In the genomic region with DNA sequence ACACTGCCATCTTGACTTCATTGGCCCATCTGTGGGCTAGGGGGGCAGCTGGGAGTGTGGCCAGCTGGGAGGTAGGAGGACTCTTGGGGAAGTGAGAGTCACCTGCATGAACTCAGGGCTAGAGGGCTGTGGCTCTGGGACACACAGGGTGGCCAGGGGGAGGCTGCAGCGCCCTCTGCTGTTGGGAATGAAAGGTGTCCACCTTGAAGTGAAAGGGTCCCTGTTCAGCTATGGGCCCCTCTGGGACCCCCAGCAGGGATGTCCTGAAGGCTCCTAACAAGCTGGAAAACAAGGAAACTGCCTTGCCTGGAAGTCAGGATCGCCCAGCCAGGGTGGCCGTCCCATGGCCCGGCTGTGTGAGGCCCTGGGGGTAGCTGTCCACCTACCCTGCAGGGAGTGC, we compare ENCODE assay signal across 7 cellular contexts.
A peak's percentile ranks its signal among the peaks of the same experiment; 100 is the strongest.
DNase-seq lines count a peak whose midpoint lies in the region; ATAC-seq and TF ChIP-seq lines count a peak whose summit lies in the region.
"Not testable (repeated sequence)": the region's sequence is repeated elsewhere in the genome, so short reads cannot be mapped to it uniquely, and the experiment has no call there.

No MANE protein-coding gene starts in this region.

- H4K5ac ChIP-seq in H9 (ENCODE audit: insufficient read length, low read depth, low read length), result not testable (repeated sequence)

- not testable (repeated sequence) for H4K8ac ChIP-seq in H9 (replicated peaks; ENCODE audit: insufficient read length, low read depth, low read length)

- H3K14ac ChIP-seq in H9 (ENCODE audit: insufficient read depth, low read length), result not testable (repeated sequence)

- H3K9me3 ChIP-seq in H9 (ENCODE audit: control insufficient read depth, low read depth, low read length); WERI-Rb-1 (ENCODE audit: severe bottlenecking); mucosa of descending colon: not testable (repeated sequence)

- not testable (repeated sequence) for ATAC-seq in mucosa of descending colon

- not testable (repeated sequence) for H3K4ac ChIP-seq in H9 (ENCODE audit: low read depth, low read length)

- not testable (repeated sequence) for H3K4me2 ChIP-seq in H9 (ENCODE audit: insufficient read depth, insufficient read length, low read length)

- H2BK5ac ChIP-seq in H9 (ENCODE audit: insufficient read length, low read length), result not testable (repeated sequence)

- not testable (repeated sequence) for H3K4me1 Mint-ChIP-seq in H9; activated naive CD4-positive, alpha-beta T cell treated with anti-CD3 and anti-CD28 coated beads, Interleukin-2, amount 10 ng/mL, durations not matched to agents 7 days and 5 days

- not testable (repeated sequence) for H3K9me3 Mint-ChIP-seq in H9; activated naive CD4-positive, alpha-beta T cell treated with anti-CD3 and anti-CD28 coated beads, Interleukin-2, amount 10 ng/mL, durations not matched to agents 7 days and 5 days

- not testable (repeated sequence) for H3K27me3 Mint-ChIP-seq in H9 (ENCODE audit: low read depth); activated naive CD4-positive, alpha-beta T cell treated with anti-CD3 and anti-CD28 coated beads, Interleukin-2, amount 10 ng/mL, durations not matched to agents 7 days and 5 days

- intact Hi-C loops in mucosa of descending colon (cut with DNase I, micrococcal nuclease), result not testable (repeated sequence)

- not testable (repeated sequence) for H3K9ac ChIP-seq in H9 (ENCODE audit: extremely low read depth, insufficient read length, low read length)

- H3K56ac ChIP-seq in H9 (ENCODE audit: insufficient read length, low read depth, low read length), result not testable (repeated sequence)

- not testable (repeated sequence) for H2BK120ac ChIP-seq in H9 (ENCODE audit: low read depth, low read length, poor library complexity, severe bottlenecking)

- H2AFZ ChIP-seq in H9 (ENCODE audit: low read length), result not testable (repeated sequence)

- not testable (repeated sequence) for H3K27me3 ChIP-seq in H9 (ENCODE audit: insufficient read depth, low read length); WERI-Rb-1 (ENCODE audit: insufficient read depth, low read depth, severe bottlenecking)

- not testable (repeated sequence) for H3K4me1 ChIP-seq in H9 (ENCODE audit: insufficient read depth, low read length); mucosa of descending colon (ENCODE audit: low read depth)

- CTCF ChIA-PET in activated naive CD4-positive, alpha-beta T cell treated with anti-CD3 and anti-CD28 coated beads, Interleukin-2, amount 10 ng/mL, durations not matched to agents 7 days and 5 days (lab: Charles Lee), result not testable (repeated sequence)

- TF ChIP-seq CTCF in GM12872 (IDR thresholded peaks at IDR 0.05; ENCODE audit: insufficient read depth, low read depth, low read length), result peak; percentile 29; the same call in 1 of the 3 replicates
- peak; percentile 36; the same call in 2 of the 3 replicates for TF ChIP-seq CTCF in H9 (conservative IDR thresholded peaks at IDR 0.05)
- TF ChIP-seq CTCF in WERI-Rb-1 (IDR thresholded peaks at IDR 0.05; ENCODE audit: low read depth, low read length), result 0 out of 2 replicates have a peak, but pooled peaks have one; percentile 8
- TF ChIP-seq CTCF in mucosa of descending colon (IDR thresholded peaks at IDR 0.05), result not testable (repeated sequence)

- H3K23me2 ChIP-seq in H9 (ENCODE audit: insufficient read length, low read depth, low read length, poor library complexity, severe bottlenecking), result not testable (repeated sequence)

- not testable (repeated sequence) for H2AK5ac ChIP-seq in H9 (ENCODE audit: insufficient read length, low read length)

- H3K23ac ChIP-seq in H9 (ENCODE audit: insufficient read length, low read depth, low read length), result not testable (repeated sequence)

- not testable (repeated sequence) for H2BK15ac ChIP-seq in H9 (ENCODE audit: low read depth, low read length)

- not testable (repeated sequence) for H3K4me3 ChIP-seq in WERI-Rb-1 (ENCODE audit: low read depth, low read length); mucosa of descending colon

- peak; percentile 1 for DNase-seq in CD1c-positive myeloid dendritic cell (ENCODE audit: extremely low spot score)
- not testable (repeated sequence) for DNase-seq in H9, WERI-Rb-1
- peak; percentile 1 to 5 for DNase-seq in activated CD4-positive, alpha-beta T cell treated with anti-CD3 and anti-CD28 coated beads, Interleukin-2, amount 50 U/mL, for 48 hours
- peak; percentile 34 for DNase-seq in activated naive CD4-positive, alpha-beta T cell treated with anti-CD3 and anti-CD28 coated beads, Interleukin-2, amount 10 ng/mL, durations not matched to agents 7 days and 5 days
- peak in 2 of 3 donors; percentile 21 to 24 for DNase-seq in mucosa of descending colon

- not testable (repeated sequence) for H3K27ac ChIP-seq in H9 (ENCODE audit: insufficient read length, low read depth, low read length); WERI-Rb-1

- not testable (repeated sequence) for H3K79me1 ChIP-seq in H9 (ENCODE audit: insufficient read depth, low read depth, low read length, poor library complexity, severe bottlenecking)

- not testable (repeated sequence) for H3K79me2 ChIP-seq in H9 (ENCODE audit: insufficient read depth, low read length)

- not testable (repeated sequence) for H3K27ac Mint-ChIP-seq in H9; activated naive CD4-positive, alpha-beta T cell treated with anti-CD3 and anti-CD28 coated beads, Interleukin-2, amount 10 ng/mL, durations not matched to agents 7 days and 5 days

- H2BK12ac ChIP-seq in H9 (ENCODE audit: insufficient read length, low read depth, low read length), result not testable (repeated sequence)

- no CpG with 5 or more reads among the region's 4 CpGs for WGBS in H9 (ENCODE audit: extremely low coverage, insufficient read length, low lambda C conversion rate)

- not testable (repeated sequence) for H3K36me3 Mint-ChIP-seq in H9 (ENCODE audit: insufficient read depth in 1 of 3, low read depth in 3 of 3); activated naive CD4-positive, alpha-beta T cell treated with anti-CD3 and anti-CD28 coated beads, Interleukin-2, amount 10 ng/mL, durations not matched to agents 7 days and 5 days

- H3K36me3 ChIP-seq in WERI-Rb-1; mucosa of descending colon (ENCODE audit: low read depth): not testable (repeated sequence)

- not testable (repeated sequence) for H2BK20ac ChIP-seq in H9 (ENCODE audit: low read depth, low read length, poor library complexity, severe bottlenecking)

- not testable (repeated sequence) for H3T11ph ChIP-seq in H9 (ENCODE audit: low read length)

- not testable (repeated sequence) for H3K4me3 Mint-ChIP-seq in H9; activated naive CD4-positive, alpha-beta T cell treated with anti-CD3 and anti-CD28 coated beads, Interleukin-2, amount 10 ng/mL, durations not matched to agents 7 days and 5 days

- not testable (repeated sequence) for H4K91ac ChIP-seq in H9 (ENCODE audit: insufficient read length, low read depth, low read length)

- H3K18ac ChIP-seq in H9 (ENCODE audit: insufficient read length, low read depth, low read length), result not testable (repeated sequence)

- H4K20me1 ChIP-seq in H9 (ENCODE audit: control insufficient read depth, insufficient read depth, insufficient read length), result not testable (repeated sequence)
